5 cellular contexts compared by ENCODE assay signal in genomic region chr1:42815938-42816599, GRCh38. TPM values are rescaled to one million over a fixed set of nuclear protein-coding genes. Genes with fewer than 3 reads are reported as not detected.
DNase-seq lines count a peak whose midpoint lies in the region; ATAC-seq and TF ChIP-seq lines count a peak whose summit lies in the region.

No MANE protein-coding gene starts in this region.

- H3F3A ChIP-seq in GM23338 (replicated peaks; ENCODE audit: low read depth) (peaks cover 6% of the 10 kb centered on the region), SK-N-SH (replicated peaks; ENCODE audit: insufficient read depth) (peaks cover 4% of the 10 kb centered on the region)

- H3K9me3 ChIP-seq in SK-N-SH = no peaks in the 10 kb centered on the region
- no peaks in the 10 kb centered on the region for H3K9me3 ChIP-seq in thoracic aorta

- H3K27ac ChIP-seq in GM23338 (ENCODE audit: low read depth) (peak overlapping the region; percentile 88), SK-N-SH (ENCODE audit: low read depth in 2 of 2, low read length in 1 of 2) (peak overlapping the region; percentile 98 to 99), thoracic aorta (peak overlapping the region; percentile 71 to 99)

- peaks cover 4% of the 10 kb centered on the region; the same call in 2 of the 3 replicates for H3K36me3 Mint-ChIP-seq in GM23338 (ENCODE audit: low read depth)
- no peaks in the 10 kb centered on the region for H3K36me3 Mint-ChIP-seq in glutamatergic neuron (ENCODE audit: unreplicated experiment)

- H3K27me3 ChIP-seq in GM23338 (ENCODE audit: insufficient read depth) (no peaks in the 10 kb centered on the region), SK-N-SH (ENCODE audit: insufficient read depth) (no peaks in the 10 kb centered on the region), thoracic aorta (replicated peaks; ENCODE audit: insufficient read depth) (no peaks in the 10 kb centered on the region)

- H3K36me3 ChIP-seq in GM23338 (ENCODE audit: insufficient read depth) (no peaks in the 10 kb centered on the region; the same call in 1 of the 2 replicates), SK-N-SH (replicated peaks in 1 of 2; ENCODE audit: control insufficient read depth in 1 of 2, insufficient read depth in 2 of 2, low read length in 1 of 2) (peaks cover 0 to 14% of the 10 kb centered on the region in 2 experiments), thoracic aorta (no peaks in the 10 kb centered on the region)

- H2AFZ ChIP-seq in GM23338 (peak overlapping the region; percentile 95), SK-N-SH (ENCODE audit: low read depth) (peak overlapping the region; percentile 94)

- H3K79me2 ChIP-seq in GM23338 (replicated peaks; ENCODE audit: insufficient read depth) = no peaks in the 10 kb centered on the region; the same call in 1 of the 2 replicates
- peaks cover 30% of the 10 kb centered on the region for H3K79me2 ChIP-seq in SK-N-SH (ENCODE audit: insufficient read depth)

- DNase-seq in GM23338 (ENCODE audit: low spot score) (no peak), SK-N-SH (no peak), glutamatergic neuron (peak; percentile 24), thoracic aorta (ENCODE audit: low spot score) (no peak), ecto neural progenitor cell (ENCODE audit: low spot score) (no peak)

- H3K4me1 ChIP-seq in GM23338 (ENCODE audit: insufficient read depth) = peaks cover 17% of the 10 kb centered on the region
- peaks cover 8 to 15% of the 10 kb centered on the region in 2 experiments; a peak in 2 of 4 replicates for H3K4me1 ChIP-seq in SK-N-SH (ENCODE audit: control insufficient read depth in 1 of 2, insufficient read depth in 2 of 2, low read depth in 1 of 2, low read length in 1 of 2)
- peaks cover 9 to 17% of the 10 kb centered on the region in 2 donors for H3K4me1 ChIP-seq in thoracic aorta (ENCODE audit: control insufficient read depth in 1 of 2, low read depth in 2 of 2)

- no peak for TF ChIP-seq RAD21 in SK-N-SH (IDR thresholded peaks at IDR 0.05; ENCODE audit: low read length)

- TF ChIP-seq CTCF in GM23338 (conservative IDR thresholded peaks at IDR 0.05; ENCODE audit: low read depth in 2 of 2) (no peak), SK-N-SH (IDR thresholded peaks at IDR 0.05) (no peak), glutamatergic neuron (IDR thresholded peaks at IDR 0.05; ENCODE audit: partially characterized antibody, unreplicated experiment) (no peak), thoracic aorta (IDR thresholded peaks at IDR 0.05) (no peak)

- POLR2A ChIA-PET in SK-N-SH (lab: Yijun Ruan, JAX) = interaction anchor here (0.7 to 1.5 kb wide), 4 partner anchors 30 to 258 kb away, joined by 3 to 4 read pairs (median 3); partner anchors contain the start of gene ZNF691

- H3K4me1 Mint-ChIP-seq in GM23338 (peaks cover 14% of the 10 kb centered on the region), glutamatergic neuron (ENCODE audit: low read depth, unreplicated experiment) (peaks cover 2% of the 10 kb centered on the region)

- no peak for TF ChIP-seq EP300 in SK-N-SH (IDR thresholded peaks at IDR 0.05; ENCODE audit: borderline replicate concordance in 1 of 2, low read depth in 1 of 2, low read length in 1 of 2)

- peak; percentile 50 for ATAC-seq in GM23338
- ATAC-seq in thoracic aorta (ENCODE audit: insufficient number of reproducible peaks, low FRiP score, low read depth) = no peak

- H3K9me2 ChIP-seq in GM23338 (ENCODE audit: insufficient read depth) (no peaks in the 10 kb centered on the region), SK-N-SH (no peaks in the 10 kb centered on the region)

- H3K27ac Mint-ChIP-seq in GM23338 (peak overlapping the region; percentile 85), glutamatergic neuron (ENCODE audit: unreplicated experiment) (peak overlapping the region; percentile 98)

- WGBS in SK-N-SH (ENCODE audit: low lambda C conversion rate) = 31% methylated on average over 7 of the region's 7 CpGs

- peak overlapping the region; percentile 98 for H3K9ac ChIP-seq in SK-N-SH

- H3K4me3 ChIP-seq in GM23338 (peak overlapping the region; percentile 84), SK-N-SH (ENCODE audit: low read depth in 2 of 2, low read length in 1 of 2) (peak overlapping the region; percentile 76 to 85), thoracic aorta (peak overlapping the region; percentile 97)

- H4K20me1 ChIP-seq in GM23338 (replicated peaks; ENCODE audit: insufficient read depth) (no peaks in the 10 kb centered on the region), SK-N-SH (ENCODE audit: insufficient read depth) (no peaks in the 10 kb centered on the region)

- no peaks in the 10 kb centered on the region for H3K27me3 Mint-ChIP-seq in GM23338 (ENCODE audit: insufficient read depth, low read depth, poor library complexity)
- H3K27me3 Mint-ChIP-seq in glutamatergic neuron (ENCODE audit: unreplicated experiment) = peaks cover 5% of the 10 kb centered on the region

- H3K4me2 ChIP-seq in GM23338 (peak overlapping the region; percentile 71), SK-N-SH (peak overlapping the region; percentile 87)

- H3K9me3 Mint-ChIP-seq in GM23338 (no peaks in the 10 kb centered on the region), glutamatergic neuron (ENCODE audit: unreplicated experiment) (peaks cover 7% of the 10 kb centered on the region)

- H3K4me3 Mint-ChIP-seq in GM23338 (peak overlapping the region; percentile 83), glutamatergic neuron (ENCODE audit: unreplicated experiment) (peak overlapping the region; percentile 96)

- CTCF ChIA-PET in SK-N-SH (lab: Yijun Ruan, JAX) = interaction anchor here (1.2 to 1.9 kb wide), 5 partner anchors 9 to 52 kb away, joined by 3 to 7 read pairs (median 7); partner anchors contain the start of gene ZNF691

TF ChIP-seq in GM23338, 12 proteins besides CTCF, POLR2A, EP300 and RAD21 (continues in another document):
- TF ChIP-seq JUNB (IDR thresholded peaks at IDR 0.05; ENCODE audit: unreplicated experiment) (no peak), STAT1 (IDR thresholded peaks at IDR 0.05; ENCODE audit: unreplicated experiment) (no peak)

TF ChIP-seq in SK-N-SH, 30 proteins besides CTCF, POLR2A, EP300 and RAD21 (continues in another document):
- no peak for TF ChIP-seq RCOR1 (IDR thresholded peaks at IDR 0.05; ENCODE audit: low read length)
- TF ChIP-seq GATA2 (CRISPR knock-in tag; IDR thresholded peaks at IDR 0.05) = no peak
- no peak for TF ChIP-seq TAF1 (IDR thresholded peaks at IDR 0.05; ENCODE audit: borderline replicate concordance, low read depth, low read length)
- TF ChIP-seq RFX5 (IDR thresholded peaks at IDR 0.05; ENCODE audit: low read length) = no peak
- no peak for TF ChIP-seq TCF12 (IDR thresholded peaks at IDR 0.05)
- no peak for TF ChIP-seq NRF1 (IDR thresholded peaks at IDR 0.05; ENCODE audit: low read depth, low read length)
- no peak for TF ChIP-seq PBX3 (IDR thresholded peaks at IDR 0.05)
- TF ChIP-seq MAX (IDR thresholded peaks at IDR 0.05; ENCODE audit: low read depth) = no peak

RNA-seq across cellular contexts. Expression of gene ERMAP, which starts 0.9 kb away (rescaled TPM):
- total RNA-seq in GM23338 (2014; rRNA removed; shearing (Covaris generic)) = 1.8 and 2.2 TPM in 2 replicates
- 1.2 and 1.9 TPM in 2 replicates for polyA plus RNA-seq in GM23338 (2016; fragmentation: Nextera tagmentation; extraction: Ambion mirVana)
- 10.4 and 13.4 TPM in 2 replicates for polyA plus RNA-seq in SK-N-SH (2012; rRNA removed)
- 9.8 and 10.9 TPM in 2 replicates for polyA plus RNA-seq in SK-N-SH (2012; cell fraction: cytosol; rRNA removed)
- polyA plus RNA-seq in SK-N-SH (2012; cell fraction: nucleus; rRNA removed) = 18.7 and 27.2 TPM in 2 replicates
- total RNA-seq in glutamatergic neuron (ENCODE audit: unreplicated experiment) = 4.9 TPM
- 10 to 100 TPM in 1 of 2 donors, 1 to 10 TPM in 1; 7.0 to 18.0 TPM for total RNA-seq in thoracic aorta

RNA-seq across cellular contexts. Expression of gene SVBP, which starts 1.1 kb away (rescaled TPM):
- 22.1 and 32.9 TPM in 2 replicates for total RNA-seq in GM23338 (2014; rRNA removed; shearing (Covaris generic))
- polyA plus RNA-seq in GM23338 (2016; fragmentation: Nextera tagmentation; extraction: Ambion mirVana) (77.3 and 82.1 TPM in 2 replicates), SK-N-SH (2012; rRNA removed) (18.6 and 20.2 TPM in 2 replicates)
- 25.2 and 31.0 TPM in 2 replicates for polyA plus RNA-seq in SK-N-SH (2012; cell fraction: cytosol; rRNA removed)
- 5.1 and 5.2 TPM in 2 replicates for polyA plus RNA-seq in SK-N-SH (2012; cell fraction: nucleus; rRNA removed)
- total RNA-seq in glutamatergic neuron (ENCODE audit: unreplicated experiment) (100 TPM), thoracic aorta (10 to 100 TPM; 10.2 to 20.9 TPM)

RNA-seq across cellular contexts. Expression of gene ZNF691, which starts 30.3 kb away (rescaled TPM):
- 26.4 and 27.7 TPM in 2 replicates for total RNA-seq in GM23338 (2014; rRNA removed; shearing (Covaris generic))
- 21.3 and 22.0 TPM in 2 replicates for polyA plus RNA-seq in GM23338 (2016; fragmentation: Nextera tagmentation; extraction: Ambion mirVana)
- 7.2 and 10.1 TPM in 2 replicates for polyA plus RNA-seq in SK-N-SH (2012; rRNA removed)
- polyA plus RNA-seq in SK-N-SH (2012; cell fraction: cytosol; rRNA removed) = 5.3 and 5.7 TPM in 2 replicates
- 26.8 and 29.8 TPM in 2 replicates for polyA plus RNA-seq in SK-N-SH (2012; cell fraction: nucleus; rRNA removed)
- total RNA-seq in glutamatergic neuron (ENCODE audit: unreplicated experiment) = 9.5 TPM
- 10 to 100 TPM in 1 of 2 donors, 1 to 10 TPM in 1; 4.4 to 19.8 TPM for total RNA-seq in thoracic aorta

RNA-seq across cellular contexts. Expression of gene TMEM269, which starts 31.3 kb away (rescaled TPM):
- total RNA-seq in GM23338 (2014; rRNA removed; shearing (Covaris generic)) = 0.45 TPM in 1 of 2 replicates, not detected in the other
- polyA plus RNA-seq in GM23338 (2016; fragmentation: Nextera tagmentation; extraction: Ambion mirVana) (0.28 and 0.31 TPM in 2 replicates), SK-N-SH (2012; rRNA removed) (0.05 and 0.08 TPM in 2 replicates)
- 0.04 and 0.07 TPM in 2 replicates for polyA plus RNA-seq in SK-N-SH (2012; cell fraction: cytosol; rRNA removed)
- polyA plus RNA-seq in SK-N-SH (2012; cell fraction: nucleus; rRNA removed) = 0.21 and 0.25 TPM in 2 replicates
- total RNA-seq in glutamatergic neuron (ENCODE audit: unreplicated experiment) (0.32 TPM), thoracic aorta (under 1 TPM; 0.27 to 0.35 TPM)

RNA-seq across cellular contexts. Expression of gene C1orf50, which starts 49.0 kb away (rescaled TPM):
- 3.3 and 4.4 TPM in 2 replicates for total RNA-seq in GM23338 (2014; rRNA removed; shearing (Covaris generic))
- polyA plus RNA-seq in GM23338 (2016; fragmentation: Nextera tagmentation; extraction: Ambion mirVana) = 4.7 and 5.0 TPM in 2 replicates
- polyA plus RNA-seq in SK-N-SH (2012; rRNA removed) = 2.6 and 3.6 TPM in 2 replicates
- polyA plus RNA-seq in SK-N-SH (2012; cell fraction: cytosol; rRNA removed) = 5.1 and 7.3 TPM in 2 replicates
- 1.6 and 4.8 TPM in 2 replicates for polyA plus RNA-seq in SK-N-SH (2012; cell fraction: nucleus; rRNA removed)
- 21.6 TPM for total RNA-seq in glutamatergic neuron (ENCODE audit: unreplicated experiment)
- total RNA-seq in thoracic aorta = 1 to 10 TPM; 4.1 to 4.3 TPM
